9 cellular contexts compared by ENCODE assay signal in the genomic region with DNA sequence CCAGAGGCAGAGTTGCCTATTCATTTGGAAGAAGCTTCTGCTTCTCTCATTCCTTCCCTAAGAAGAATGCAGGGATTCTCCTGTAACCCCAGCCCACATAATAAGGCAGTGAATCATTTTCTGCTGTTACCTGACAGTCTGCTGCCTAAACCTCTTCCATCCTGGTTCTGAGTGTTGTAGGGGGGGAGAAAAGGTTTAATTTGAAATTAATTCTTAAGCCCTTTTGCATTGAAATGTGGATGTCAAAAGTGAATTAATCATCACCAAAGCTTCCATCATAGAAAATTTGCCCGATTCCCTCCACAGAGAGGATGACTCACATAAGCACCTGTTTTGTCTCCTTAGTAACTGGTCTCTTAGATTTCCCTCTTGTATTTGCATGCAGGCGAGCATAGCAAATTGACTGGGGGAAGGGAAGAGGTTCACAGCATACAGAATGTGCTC.
DNase-seq lines count a peak whose midpoint lies in the region; ATAC-seq and TF ChIP-seq lines count a peak whose summit lies in the region.
"Had no signal": no experiment of that assay in that cellular context is flagged by ENCODE, and none has a peak within 500 bp of the region (broad histone marks: within the 10 kb centered on the region; RNA-seq: fewer than 3 reads in every experiment).

No MANE protein-coding gene starts in this region.

- peak overlapping the region in 2 of 3 donors; percentile 36 to 39 for H3K27ac Mint-ChIP-seq in CD4-positive, CD25-positive, alpha-beta regulatory T cell

- no peak overlapping the region for H3K4me3 ChIP-seq in CD4-positive, CD25-positive, alpha-beta regulatory T cell (ENCODE audit: low read depth, low read length)
- H3K4me3 ChIP-seq in HEK293 (ENCODE audit: low read depth, low read length) = no peak overlapping the region

- peaks cover 4% of the 10 kb centered on the region for H3K36me3 Mint-ChIP-seq in CD4-positive, CD25-positive, alpha-beta regulatory T cell

- peaks cover 11% of the 10 kb centered on the region for H3K4me1 ChIP-seq in CD4-positive, CD25-positive, alpha-beta regulatory T cell (ENCODE audit: control insufficient read depth, insufficient read depth, low read length, poor library complexity, severe bottlenecking)
- no peaks in the 10 kb centered on the region for H3K4me1 ChIP-seq in HEK293 (ENCODE audit: control insufficient read depth, insufficient read depth, low read length)

- H3K27me3 Mint-ChIP-seq in CD4-positive, CD25-positive, alpha-beta regulatory T cell = no peaks in the 10 kb centered on the region

- TF ChIP-seq CTCF in HEK293 (tag by site-specific recombination; IDR thresholded peaks at IDR 0.05) = no peak

- POLR2A ChIA-PET in HEK293 (lab: Yijun Ruan, JAX) = interaction anchor here (0.7 kb wide), 1 partner anchor 12 kb away, joined by 3 read pairs; no protein-coding TSS in a partner anchor

- CTCF ChIA-PET in HEK293 (lab: Yijun Ruan, JAX) = no interaction called here

- H3K4me1 Mint-ChIP-seq in CD4-positive, CD25-positive, alpha-beta regulatory T cell = peaks cover 8 to 24% (median 19%) of the 10 kb centered on the region in 4 donors
- H3K4me1 Mint-ChIP-seq: neural crest cell had no signal

- peaks cover 0 to 15% (median 2%) of the 10 kb centered on the region in 7 donors for H3K9me3 Mint-ChIP-seq in CD4-positive, CD25-positive, alpha-beta regulatory T cell

- intact Hi-C loops in left colon (cut with DNase I, micrococcal nuclease) = no loop called here

- ATAC-seq in CD4-positive, CD25-positive, alpha-beta regulatory T cell (ENCODE audit: low read depth in 2 of 2) = peak; percentile 69 to 77
- ATAC-seq in HG02588 (IDR thresholded peaks at IDR 0.05; ENCODE audit: unreplicated experiment) (no peak), left colon (no peak)

- H3K4me3 Mint-ChIP-seq in CD4-positive, CD25-positive, alpha-beta regulatory T cell = peak overlapping the region in 1 of 4 donors; percentile 38
- H3K4me3 Mint-ChIP-seq: neural crest cell had no signal

- no peak for DNase-seq in CD4-positive, CD25-positive, alpha-beta regulatory T cell
- DNase-seq in NCI-H526 (lab: John Stamatoyannopoulos, UW) (peak; percentile 96 to 99), glomerular visceral epithelial cell (ENCODE audit: extremely low spot score) (peak; percentile 80), left colon (no peak), SK-N-DZ (ENCODE audit: low spot score) (no peak)
- no peak for DNase-seq in effector CD4-positive, alpha-beta T cell

- no peaks in the 10 kb centered on the region for H3K36me3 ChIP-seq in CD4-positive, CD25-positive, alpha-beta regulatory T cell (ENCODE audit: control insufficient read depth, insufficient read depth, low read length)
- H3K36me3 ChIP-seq in HEK293 (ENCODE audit: control insufficient read depth in 2 of 2, insufficient read depth in 1 of 2, low read length in 2 of 2) = no peaks in the 10 kb centered on the region

- H3K9me3 ChIP-seq in CD4-positive, CD25-positive, alpha-beta regulatory T cell (ENCODE audit: control insufficient read depth in 2 of 2, low read length in 2 of 2) = peaks cover 0 to 14% of the 10 kb centered on the region in 2 experiments
- no peaks in the 10 kb centered on the region for H3K9me3 ChIP-seq in HEK293 (ENCODE audit: control insufficient read depth, insufficient read depth, low read depth, low read length)

- no peak overlapping the region for H3K27ac ChIP-seq in CD4-positive, CD25-positive, alpha-beta regulatory T cell (ENCODE audit: insufficient read depth, low read length, poor library complexity, severe bottlenecking)
- no peak overlapping the region for H3K27ac ChIP-seq in HEK293 (ENCODE audit: extremely low read depth, low read depth, low read length)

- no peaks in the 10 kb centered on the region for H3K27me3 ChIP-seq in CD4-positive, CD25-positive, alpha-beta regulatory T cell (ENCODE audit: control insufficient read depth, insufficient read depth, low read length)

TF ChIP-seq in HEK293, 187 proteins besides CTCF, POLR2A, EP300 and RAD21:
- TF ChIP-seq ZNF394 (tag by site-specific recombination; IDR thresholded peaks at IDR 0.05; ENCODE audit: borderline replicate concordance) = peak; percentile 42; the same call in 1 of the 2 replicates
- TF ChIP-seq SCRT2 (tag by site-specific recombination; IDR thresholded peaks at IDR 0.05) = peak; percentile 82
- TF ChIP-seq ZNF274 (IDR thresholded peaks at IDR 0.05; ENCODE audit: low read length) = no peak
- no peak for TF ChIP-seq ZNF274 (tag by site-specific recombination; IDR thresholded peaks at IDR 0.05; ENCODE audit: borderline replicate concordance)

Comparison
In these comparisons a context has a peak if more than half of its experiments do, and no peak if none do; other contexts are left out.
1. ATAC-seq: peak in CD4-positive, CD25-positive, alpha-beta regulatory T cell (2 of 2); none in HG02588 (single experiment) and left colon (single experiment).
2. DNase-seq: peak in NCI-H526 (2 of 2) and glomerular visceral epithelial cell (single experiment); none in CD4-positive, CD25-positive, alpha-beta regulatory T cell (0 of 3), effector CD4-positive, alpha-beta T cell (single experiment), left colon (0 of 2) and SK-N-DZ (single experiment).